ENCODE assay signal across 16 cellular contexts in the genomic region with DNA sequence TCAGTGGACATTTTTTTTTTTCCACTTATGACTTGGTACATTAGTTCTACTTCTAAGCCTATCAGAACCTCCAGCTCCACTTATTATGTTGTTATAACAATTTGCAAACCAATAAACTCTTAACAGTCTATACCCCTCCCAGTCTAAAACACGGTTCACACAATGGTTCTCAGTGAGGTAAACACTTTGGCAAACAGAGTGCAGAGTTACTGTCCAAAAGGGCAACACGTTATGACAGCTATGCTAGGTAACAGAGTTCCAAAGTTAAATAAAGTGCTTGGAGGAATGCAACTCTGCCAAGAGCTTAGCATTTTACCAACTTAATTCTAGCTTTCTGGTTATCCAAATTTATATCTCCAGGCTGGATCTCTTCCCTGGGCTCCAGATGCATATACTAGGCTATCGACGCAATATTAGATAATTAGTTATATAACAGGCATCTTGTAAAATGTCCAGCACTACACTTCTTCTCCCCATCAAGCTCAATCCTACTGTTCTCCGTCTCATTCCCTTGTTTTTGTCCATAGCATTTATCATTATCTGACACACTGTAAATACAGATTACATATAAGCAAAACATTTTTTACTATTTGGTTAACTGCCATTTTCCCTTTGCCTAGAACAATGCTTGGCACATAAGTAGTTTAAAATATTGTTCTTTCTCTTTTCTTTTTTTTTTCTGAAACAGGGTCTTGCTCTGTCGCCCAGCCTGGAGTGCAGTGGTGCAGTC. TPM values are rescaled to one million over a fixed set of nuclear protein-coding genes. Genes with fewer than 3 reads are reported as not detected.
DNase-seq lines count a peak whose midpoint lies in the region; ATAC-seq and TF ChIP-seq lines count a peak whose summit lies in the region.
"Had no signal": no experiment of that assay in that cellular context is flagged by ENCODE, and none has a peak within 500 bp of the region (broad histone marks: within the 10 kb centered on the region; RNA-seq: fewer than 3 reads in every experiment).

No MANE protein-coding gene starts in this region.

- no peak for ATAC-seq in stimulated activated naive CD8-positive, alpha-beta T cell treated with anti-CD3 and anti-CD28 coated beads, Interleukin-15, Interleukin-2, amounts not matched to agents 100 U/mL and 50 U/mL, for 24 hours
- ATAC-seq in right lobe of liver (peak; percentile 80 to 90 (median 87)), omental fat pad (ENCODE audit: low FRiP score) (no peak), HG02884 (IDR thresholded peaks at IDR 0.05; ENCODE audit: unreplicated experiment) (no peak)

- no peaks in the 10 kb centered on the region for H3K36me3 ChIP-seq in right lobe of liver
- H3K36me3 ChIP-seq: adrenal gland, BLaER1, SJCRH30 had no signal

- H3K27ac ChIP-seq in right lobe of liver: peak overlapping the region; percentile 47 to 83 (median 73)
- H3K27ac ChIP-seq: adrenal gland, BLaER1, coronary artery, SJCRH30 had no signal

- peaks cover 100% of the 10 kb centered on the region for H3K4me1 Mint-ChIP-seq in stimulated activated naive CD8-positive, alpha-beta T cell treated with anti-CD3 and anti-CD28 coated beads, Interleukin-15, Interleukin-2, amounts not matched to agents 100 ng/mL and 50 ng/mL, for 24 hours (ENCODE audit: low read depth)
- H3K4me1 Mint-ChIP-seq in activated naive CD8-positive, alpha-beta T cell (ENCODE audit: low read depth): peaks cover 96% of the 10 kb centered on the region

- 36% methylated on average over 6 of the region's 6 CpGs for WGBS in right lobe of liver (ENCODE audit: insufficient coverage, low coverage, low lambda C conversion rate, missing lambda C conversion rate)

- no peaks in the 10 kb centered on the region for H3K9me3 ChIP-seq in right lobe of liver
- H3K9me3 ChIP-seq: adrenal gland, BLaER1, SJCRH30 had no signal

- no peak for TF ChIP-seq CTCF in right lobe of liver (IDR thresholded peaks at IDR 0.05)
- TF ChIP-seq CTCF in omental fat pad (IDR thresholded peaks at IDR 0.05): no peak

- H3K27me3 Mint-ChIP-seq in stimulated activated naive CD8-positive, alpha-beta T cell treated with anti-CD3 and anti-CD28 coated beads, Interleukin-15, Interleukin-2, amounts not matched to agents 100 ng/mL and 50 ng/mL, for 24 hours: no peaks in the 10 kb centered on the region
- H3K27me3 Mint-ChIP-seq in activated naive CD8-positive, alpha-beta T cell: no peaks in the 10 kb centered on the region

- intact Hi-C loops in right lobe of liver (cut with DNase I): no loop called here

- no peak for TF ChIP-seq POLR2A in right lobe of liver (IDR thresholded peaks at IDR 0.05)

- peaks cover 0 to 57% (median 24%) of the 10 kb centered on the region in 4 donors for H3K4me1 ChIP-seq in right lobe of liver
- H3K4me1 ChIP-seq: SJCRH30 had no signal

- DNase-seq in stimulated activated naive CD8-positive, alpha-beta T cell treated with anti-CD3 and anti-CD28 coated beads, Interleukin-15, Interleukin-2, amounts not matched to agents 100 U/mL and 50 U/mL, for 24 hours: no peak
- DNase-seq in right lobe of liver: peak in 1 of 3 donors; percentile 65
- DNase-seq in omental fat pad (ENCODE audit: low spot score): no peak
- DNase-seq in CD1c-positive myeloid dendritic cell (ENCODE audit: extremely low spot score): no peak
- DNase-seq in NOMO-1 treated with DMSO at 0.1 percent for 48 hours (lab: John Stamatoyannopoulos, UW; ENCODE audit: unreplicated experiment): no peak
- DNase-seq: foreskin melanocyte, GDM1, IMR-90, NCI-H2029, SJCRH30 had no signal

- peak overlapping the region; percentile 97 for H3K27ac Mint-ChIP-seq in stimulated activated naive CD8-positive, alpha-beta T cell treated with anti-CD3 and anti-CD28 coated beads, Interleukin-15, Interleukin-2, amounts not matched to agents 100 ng/mL and 50 ng/mL, for 24 hours
- peak overlapping the region; percentile 90 for H3K27ac Mint-ChIP-seq in activated naive CD8-positive, alpha-beta T cell

- no peaks in the 10 kb centered on the region for H3K9me3 Mint-ChIP-seq in stimulated activated naive CD8-positive, alpha-beta T cell treated with anti-CD3 and anti-CD28 coated beads, Interleukin-15, Interleukin-2, amounts not matched to agents 100 ng/mL and 50 ng/mL, for 24 hours
- H3K9me3 Mint-ChIP-seq in activated naive CD8-positive, alpha-beta T cell (ENCODE audit: low read depth): no peaks in the 10 kb centered on the region

- no peak overlapping the region for H3K4me3 ChIP-seq in right lobe of liver
- H3K4me3 ChIP-seq: adrenal gland, BLaER1, coronary artery, SJCRH30 had no signal

- H3K27me3 ChIP-seq in right lobe of liver: no peaks in the 10 kb centered on the region
- H3K27me3 ChIP-seq: adrenal gland, BLaER1, SJCRH30 had no signal

- H3K36me3 Mint-ChIP-seq in stimulated activated naive CD8-positive, alpha-beta T cell treated with anti-CD3 and anti-CD28 coated beads, Interleukin-15, Interleukin-2, amounts not matched to agents 100 ng/mL and 50 ng/mL, for 24 hours (ENCODE audit: low read depth): peaks cover 52% of the 10 kb centered on the region
- peaks cover 18% of the 10 kb centered on the region for H3K36me3 Mint-ChIP-seq in activated naive CD8-positive, alpha-beta T cell

- peak overlapping the region; percentile 51 for H3K4me3 Mint-ChIP-seq in stimulated activated naive CD8-positive, alpha-beta T cell treated with anti-CD3 and anti-CD28 coated beads, Interleukin-15, Interleukin-2, amounts not matched to agents 100 ng/mL and 50 ng/mL, for 24 hours
- peak overlapping the region; percentile 70 for H3K4me3 Mint-ChIP-seq in activated naive CD8-positive, alpha-beta T cell

RNA-seq across cellular contexts. Expression of a gene that starts 14.3 kb away (rescaled TPM):
- total RNA-seq in right lobe of liver: 10 to 100 TPM; 11.7 to 27.1 (median 15.9) TPM
- total RNA-seq in omental fat pad: 10 to 100 TPM; 38.7 to 53.4 (median 45.9) TPM

RNA-seq across cellular contexts. Expression of a gene that starts 25.0 kb away (rescaled TPM):
- total RNA-seq in right lobe of liver (10 to 100 TPM; 12.6 to 18.2 (median 14.5) TPM), omental fat pad (10 to 100 TPM; 17.5 to 24.1 (median 20.0) TPM)

Comparison
In these comparisons a context has a peak if more than half of its experiments do, and no peak if none do; other contexts are left out.
1. ATAC-seq: peak in right lobe of liver (4 of 4); none in stimulated activated naive CD8-positive, alpha-beta T cell treated with anti-CD3 and anti-CD28 coated beads, Interleukin-15, Interleukin-2, amounts not matched to agents 100 U/mL and 50 U/mL, for 24 hours (single experiment), omental fat pad (single experiment) and HG02884 (single experiment).